Comparison of ENCODE assay signal across 1 cellular context in the genomic region with DNA sequence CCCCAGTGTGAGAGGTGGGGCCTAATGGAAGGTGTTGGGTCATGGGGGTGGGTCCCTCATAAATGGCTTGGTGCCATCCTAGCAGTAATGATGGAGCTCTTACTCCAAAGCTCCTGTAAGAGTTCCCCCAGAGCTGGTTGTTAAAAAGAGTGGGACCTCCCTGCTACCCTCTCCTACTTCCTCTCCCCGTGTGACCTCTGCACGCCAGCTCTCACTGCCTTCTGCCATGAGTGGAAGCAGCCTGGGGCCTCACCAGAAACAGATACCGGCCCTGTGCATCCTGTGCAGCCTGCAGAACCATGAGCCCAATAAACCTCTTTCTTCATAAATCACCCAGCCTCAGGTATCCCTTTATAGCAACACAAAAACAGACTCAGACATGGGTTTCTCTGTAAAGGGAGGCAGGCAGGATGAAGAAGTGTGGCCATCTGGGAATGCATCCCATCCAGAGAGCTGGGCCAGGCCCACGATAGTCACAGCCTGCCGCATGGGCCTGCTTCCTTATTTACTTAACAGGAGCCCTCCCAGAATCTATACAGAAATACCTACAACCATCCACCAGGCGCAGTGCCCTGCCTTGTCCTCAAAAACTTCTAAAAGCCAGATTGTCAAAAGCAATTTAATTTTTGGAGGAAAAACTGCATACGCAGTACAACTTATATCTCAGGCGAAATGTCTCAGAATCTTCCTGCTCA.
TF ChIP-seq lines count a peak whose summit lies in the region.

No MANE protein-coding gene starts in this region.

TF ChIP-seq in HepG2, 621 proteins besides CTCF, POLR2A, EP300 and RAD21:
- TF ChIP-seq RNF2 (conservative IDR thresholded peaks at IDR 0.05; ENCODE audit: low read depth) (no peak), MTF1 (CRISPR knock-in tag; IDR thresholded peaks at IDR 0.05) (no peak), FOXA1 (IDR thresholded peaks at IDR 0.05) (no peak), FOXA1 (CRISPR knock-in tag; IDR thresholded peaks at IDR 0.05) (0 out of 2 replicates have a peak, but pooled peaks have one; percentile 13), CCDC6 (CRISPR knock-in tag; IDR thresholded peaks at IDR 0.05) (no peak), RCOR2 (CRISPR knock-in tag; IDR thresholded peaks at IDR 0.05) (no peak), ZNF781 (CRISPR knock-in tag; IDR thresholded peaks at IDR 0.05; ENCODE audit: borderline replicate concordance, not compliant biosample characterization) (no peak), KDM1A (CRISPR knock-in tag; IDR thresholded peaks at IDR 0.05) (no peak), SP4 (CRISPR knock-in tag; IDR thresholded peaks at IDR 0.05) (no peak), SALL1 (CRISPR knock-in tag; IDR thresholded peaks at IDR 0.05) (no peak), SAP130 (CRISPR knock-in tag; IDR thresholded peaks at IDR 0.05; ENCODE audit: low read depth) (no peak), PHF21A (CRISPR knock-in tag; IDR thresholded peaks at IDR 0.05) (0 out of 2 replicates have a peak, but pooled peaks have one; percentile 22), KMT2A (CRISPR knock-in tag; IDR thresholded peaks at IDR 0.05) (no peak), HDAC2 (CRISPR knock-in tag; IDR thresholded peaks at IDR 0.05) (no peak), ZNF572 (CRISPR knock-in tag; IDR thresholded peaks at IDR 0.05) (no peak), ZNF124 (CRISPR knock-in tag; IDR thresholded peaks at IDR 0.05) (no peak), KDM6A (CRISPR knock-in tag; IDR thresholded peaks at IDR 0.05; ENCODE audit: low read depth) (no peak), PHB2 (IDR thresholded peaks at IDR 0.05; ENCODE audit: partially characterized antibody) (no peak), ZNF563 (CRISPR knock-in tag; IDR thresholded peaks at IDR 0.05) (no peak), SOX13 (IDR thresholded peaks at IDR 0.05) (no peak), SOX13 (CRISPR knock-in tag; conservative IDR thresholded peaks at IDR 0.05 in 1 of 2, IDR thresholded peaks at IDR 0.05 in 1 of 2) (no peak), MLLT10 (CRISPR knock-in tag; IDR thresholded peaks at IDR 0.05) (no peak), FOXA3 (CRISPR knock-in tag; IDR thresholded peaks at IDR 0.05) (0 out of 2 replicates have a peak, but pooled peaks have one; percentile 37), YY1 (IDR thresholded peaks at IDR 0.05; ENCODE audit: insufficient read depth, insufficient replicate concordance, low read depth, low read length) (no peak), KLF11 (CRISPR knock-in tag; IDR thresholded peaks at IDR 0.05) (no peak), RBFOX2 (IDR thresholded peaks at IDR 0.05; ENCODE audit: low read depth, low read length) (0 out of 2 replicates have a peak, but pooled peaks have one; percentile 21)
- TF ChIP-seq, protein P1, sequence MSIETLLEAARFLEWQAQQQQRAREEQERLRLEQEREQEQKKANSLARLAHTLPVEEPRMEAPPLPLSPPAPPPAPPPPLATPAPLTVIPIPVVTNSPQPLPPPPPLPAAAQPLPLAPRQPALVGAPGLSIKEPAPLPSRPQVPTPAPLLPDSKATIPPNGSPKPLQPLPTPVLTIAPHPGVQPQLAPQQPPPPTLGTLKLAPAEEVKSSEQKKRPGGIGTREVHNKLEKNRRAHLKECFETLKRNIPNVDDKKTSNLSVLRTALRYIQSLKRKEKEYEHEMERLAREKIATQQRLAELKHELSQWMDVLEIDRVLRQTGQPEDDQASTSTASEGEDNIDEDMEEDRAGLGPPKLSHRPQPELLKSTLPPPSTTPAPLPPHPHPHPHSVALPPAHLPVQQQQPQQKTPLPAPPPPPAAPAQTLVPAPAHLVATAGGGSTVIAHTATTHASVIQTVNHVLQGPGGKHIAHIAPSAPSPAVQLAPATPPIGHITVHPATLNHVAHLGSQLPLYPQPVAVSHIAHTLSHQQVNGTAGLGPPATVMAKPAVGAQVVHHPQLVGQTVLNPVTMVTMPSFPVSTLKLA (IDR thresholded peaks at IDR 0.05), result no peak
- TF ChIP-seq, protein P2, sequence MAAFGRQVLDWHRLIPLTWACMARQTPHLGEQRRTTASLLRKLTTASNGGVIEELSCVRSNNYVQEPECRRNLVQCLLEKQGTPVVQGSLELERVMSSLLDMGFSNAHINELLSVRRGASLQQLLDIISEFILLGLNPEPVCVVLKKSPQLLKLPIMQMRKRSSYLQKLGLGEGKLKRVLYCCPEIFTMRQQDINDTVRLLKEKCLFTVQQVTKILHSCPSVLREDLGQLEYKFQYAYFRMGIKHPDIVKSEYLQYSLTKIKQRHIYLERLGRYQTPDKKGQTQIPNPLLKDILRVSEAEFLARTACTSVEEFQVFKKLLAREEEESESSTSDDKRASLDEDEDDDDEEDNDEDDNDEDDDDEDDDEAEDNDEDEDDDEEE (CRISPR knock-in tag; IDR thresholded peaks at IDR 0.05), result no peak
- TF ChIP-seq, protein P3, sequence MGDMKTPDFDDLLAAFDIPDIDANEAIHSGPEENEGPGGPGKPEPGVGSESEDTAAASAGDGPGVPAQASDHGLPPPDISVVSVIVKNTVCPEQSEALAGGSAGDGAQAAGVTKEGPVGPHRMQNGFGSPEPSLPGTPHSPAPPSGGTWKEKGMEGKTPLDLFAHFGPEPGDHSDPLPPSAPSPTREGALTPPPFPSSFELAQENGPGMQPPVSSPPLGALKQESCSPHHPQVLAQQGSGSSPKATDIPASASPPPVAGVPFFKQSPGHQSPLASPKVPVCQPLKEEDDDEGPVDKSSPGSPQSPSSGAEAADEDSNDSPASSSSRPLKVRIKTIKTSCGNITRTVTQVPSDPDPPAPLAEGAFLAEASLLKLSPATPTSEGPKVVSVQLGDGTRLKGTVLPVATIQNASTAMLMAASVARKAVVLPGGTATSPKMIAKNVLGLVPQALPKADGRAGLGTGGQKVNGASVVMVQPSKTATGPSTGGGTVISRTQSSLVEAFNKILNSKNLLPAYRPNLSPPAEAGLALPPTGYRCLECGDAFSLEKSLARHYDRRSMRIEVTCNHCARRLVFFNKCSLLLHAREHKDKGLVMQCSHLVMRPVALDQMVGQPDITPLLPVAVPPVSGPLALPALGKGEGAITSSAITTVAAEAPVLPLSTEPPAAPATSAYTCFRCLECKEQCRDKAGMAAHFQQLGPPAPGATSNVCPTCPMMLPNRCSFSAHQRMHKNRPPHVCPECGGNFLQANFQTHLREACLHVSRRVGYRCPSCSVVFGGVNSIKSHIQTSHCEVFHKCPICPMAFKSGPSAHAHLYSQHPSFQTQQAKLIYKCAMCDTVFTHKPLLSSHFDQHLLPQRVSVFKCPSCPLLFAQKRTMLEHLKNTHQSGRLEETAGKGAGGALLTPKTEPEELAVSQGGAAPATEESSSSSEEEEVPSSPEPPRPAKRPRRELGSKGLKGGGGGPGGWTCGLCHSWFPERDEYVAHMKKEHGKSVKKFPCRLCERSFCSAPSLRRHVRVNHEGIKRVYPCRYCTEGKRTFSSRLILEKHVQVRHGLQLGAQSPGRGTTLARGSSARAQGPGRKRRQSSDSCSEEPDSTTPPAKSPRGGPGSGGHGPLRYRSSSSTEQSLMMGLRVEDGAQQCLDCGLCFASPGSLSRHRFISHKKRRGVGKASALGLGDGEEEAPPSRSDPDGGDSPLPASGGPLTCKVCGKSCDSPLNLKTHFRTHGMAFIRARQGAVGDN (CRISPR knock-in tag; IDR thresholded peaks at IDR 0.05), result no peak
- TF ChIP-seq, protein P4, sequence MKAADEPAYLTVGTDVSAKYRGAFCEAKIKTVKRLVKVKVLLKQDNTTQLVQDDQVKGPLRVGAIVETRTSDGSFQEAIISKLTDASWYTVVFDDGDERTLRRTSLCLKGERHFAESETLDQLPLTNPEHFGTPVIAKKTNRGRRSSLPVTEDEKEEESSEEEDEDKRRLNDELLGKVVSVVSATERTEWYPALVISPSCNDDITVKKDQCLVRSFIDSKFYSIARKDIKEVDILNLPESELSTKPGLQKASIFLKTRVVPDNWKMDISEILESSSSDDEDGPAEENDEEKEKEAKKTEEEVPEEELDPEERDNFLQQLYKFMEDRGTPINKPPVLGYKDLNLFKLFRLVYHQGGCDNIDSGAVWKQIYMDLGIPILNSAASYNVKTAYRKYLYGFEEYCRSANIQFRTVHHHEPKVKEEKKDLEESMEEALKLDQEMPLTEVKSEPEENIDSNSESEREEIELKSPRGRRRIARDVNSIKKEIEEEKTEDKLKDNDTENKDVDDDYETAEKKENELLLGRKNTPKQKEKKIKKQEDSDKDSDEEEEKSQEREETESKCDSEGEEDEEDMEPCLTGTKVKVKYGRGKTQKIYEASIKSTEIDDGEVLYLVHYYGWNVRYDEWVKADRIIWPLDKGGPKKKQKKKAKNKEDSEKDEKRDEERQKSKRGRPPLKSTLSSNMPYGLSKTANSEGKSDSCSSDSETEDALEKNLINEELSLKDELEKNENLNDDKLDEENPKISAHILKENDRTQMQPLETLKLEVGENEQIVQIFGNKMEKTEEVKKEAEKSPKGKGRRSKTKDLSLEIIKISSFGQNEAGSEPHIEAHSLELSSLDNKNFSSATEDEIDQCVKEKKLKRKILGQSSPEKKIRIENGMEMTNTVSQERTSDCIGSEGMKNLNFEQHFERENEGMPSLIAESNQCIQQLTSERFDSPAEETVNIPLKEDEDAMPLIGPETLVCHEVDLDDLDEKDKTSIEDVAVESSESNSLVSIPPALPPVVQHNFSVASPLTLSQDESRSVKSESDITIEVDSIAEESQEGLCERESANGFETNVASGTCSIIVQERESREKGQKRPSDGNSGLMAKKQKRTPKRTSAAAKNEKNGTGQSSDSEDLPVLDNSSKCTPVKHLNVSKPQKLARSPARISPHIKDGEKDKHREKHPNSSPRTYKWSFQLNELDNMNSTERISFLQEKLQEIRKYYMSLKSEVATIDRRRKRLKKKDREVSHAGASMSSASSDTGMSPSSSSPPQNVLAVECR (CRISPR knock-in tag; IDR thresholded peaks at IDR 0.05; ENCODE audit: borderline replicate concordance), result no peak
- TF ChIP-seq, protein P5, sequence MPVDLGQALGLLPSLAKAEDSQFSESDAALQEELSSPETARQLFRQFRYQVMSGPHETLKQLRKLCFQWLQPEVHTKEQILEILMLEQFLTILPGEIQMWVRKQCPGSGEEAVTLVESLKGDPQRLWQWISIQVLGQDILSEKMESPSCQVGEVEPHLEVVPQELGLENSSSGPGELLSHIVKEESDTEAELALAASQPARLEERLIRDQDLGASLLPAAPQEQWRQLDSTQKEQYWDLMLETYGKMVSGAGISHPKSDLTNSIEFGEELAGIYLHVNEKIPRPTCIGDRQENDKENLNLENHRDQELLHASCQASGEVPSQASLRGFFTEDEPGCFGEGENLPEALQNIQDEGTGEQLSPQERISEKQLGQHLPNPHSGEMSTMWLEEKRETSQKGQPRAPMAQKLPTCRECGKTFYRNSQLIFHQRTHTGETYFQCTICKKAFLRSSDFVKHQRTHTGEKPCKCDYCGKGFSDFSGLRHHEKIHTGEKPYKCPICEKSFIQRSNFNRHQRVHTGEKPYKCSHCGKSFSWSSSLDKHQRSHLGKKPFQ (CRISPR knock-in tag; IDR thresholded peaks at IDR 0.05; ENCODE audit: insufficient replicate concordance), result no peak
- TF ChIP-seq, protein P6, sequence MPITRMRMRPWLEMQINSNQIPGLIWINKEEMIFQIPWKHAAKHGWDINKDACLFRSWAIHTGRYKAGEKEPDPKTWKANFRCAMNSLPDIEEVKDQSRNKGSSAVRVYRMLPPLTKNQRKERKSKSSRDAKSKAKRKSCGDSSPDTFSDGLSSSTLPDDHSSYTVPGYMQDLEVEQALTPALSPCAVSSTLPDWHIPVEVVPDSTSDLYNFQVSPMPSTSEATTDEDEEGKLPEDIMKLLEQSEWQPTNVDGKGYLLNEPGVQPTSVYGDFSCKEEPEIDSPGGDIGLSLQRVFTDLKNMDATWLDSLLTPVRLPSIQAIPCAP (CRISPR knock-in tag; IDR thresholded peaks at IDR 0.05; ENCODE audit: low read depth), result no peak
